Comparison of ENCODE assay signal across 22 cellular contexts in genomic region chr3:57675530-57675929, GRCh38. TPM values are rescaled to one million over a fixed set of nuclear protein-coding genes. Genes with fewer than 3 reads are reported as not detected.
DNase-seq lines count a peak whose midpoint lies in the region; ATAC-seq, FAIRE-seq and TF ChIP-seq lines count a peak whose summit lies in the region.
"Had no signal": no experiment of that assay in that cellular context is flagged by ENCODE, and none has a peak within 500 bp of the region (broad histone marks: within the 10 kb centered on the region; RNA-seq: fewer than 3 reads in every experiment).

No MANE protein-coding gene starts in this region.

- ATAC-seq in HepG2 (peak; percentile 31; the same call in 1 of the 3 replicates), right lobe of liver (no peak), GM19328 (IDR thresholded peaks at IDR 0.05; ENCODE audit: unreplicated experiment) (no peak)
- ATAC-seq: heart right ventricle, left cardiac atrium had no signal

- no peak for TF ChIP-seq RAD21 in HepG2 (CRISPR knock-in tag; IDR thresholded peaks at IDR 0.05)

- H3K79me2 ChIP-seq in HepG2 (ENCODE audit: insufficient read depth, low read length), result peaks cover 7% of the 10 kb centered on the region

- no peaks in the 10 kb centered on the region for H4K20me1 ChIP-seq in HepG2 (ENCODE audit: insufficient read depth, low read length)

- TF ChIP-seq EP300 in HepG2 (IDR thresholded peaks at IDR 0.05; ENCODE audit: low read depth in 2 of 2, low read length in 2 of 2), result no peak
- no peak for TF ChIP-seq EP300 in HepG2 (CRISPR knock-in tag; IDR thresholded peaks at IDR 0.05; ENCODE audit: borderline replicate concordance)

- H3K27ac ChIP-seq in HepG2 (ENCODE audit: extremely low read length, insufficient read depth, low read length), result no peak overlapping the region
- H3K27ac ChIP-seq in right lobe of liver, result no peak overlapping the region
- no peak overlapping the region for H3K27ac ChIP-seq in left ventricle myocardium inferior (replicated peaks)
- H3K27ac ChIP-seq: coronary artery, esophagus muscularis mucosa, parathyroid adenoma, stomach, vagina had no signal

- no peak overlapping the region for H3K9ac ChIP-seq in HepG2 (ENCODE audit: insufficient read depth, low read depth, low read length)
- H3K9ac ChIP-seq: parathyroid adenoma had no signal

- H3K4me3 ChIP-seq in HepG2 (replicated peaks in 1 of 3; ENCODE audit: insufficient read depth in 1 of 3, low read depth in 2 of 3, low read length in 3 of 3) (no peak overlapping the region), right lobe of liver (no peak overlapping the region), NB4 (ENCODE audit: low read depth, low read length) (no peak overlapping the region), left ventricle myocardium inferior (no peak overlapping the region)
- H3K4me3 ChIP-seq: coronary artery, esophagus muscularis mucosa, heart right ventricle, stomach, vagina had no signal

- H3K27me3 Mint-ChIP-seq in immature natural killer cell (ENCODE audit: low read depth in 3 of 3) (peaks cover 7 to 8% (median 8%) of the 10 kb centered on the region in 3 donors), type B pancreatic cell (no peaks in the 10 kb centered on the region)

- H3K4me1 Mint-ChIP-seq in immature natural killer cell (peaks cover 70 to 92% of the 10 kb centered on the region in 2 donors), type B pancreatic cell (ENCODE audit: unreplicated experiment) (peaks cover 4% of the 10 kb centered on the region)

- no peak for FAIRE-seq in HepG2 (lab: Jason Lieb, UNC)

- in situ Hi-C loops in HepG2 (cut with HindIII; ENCODE audit: extremely low pct_ligation_motif_present, low pct_unique_long_range_greater_than_20kb), result no loop called here

- CTCF ChIA-PET in HepG2 (lab: Yijun Ruan, JAX; ENCODE audit: low intra/inter-chr PET ratio, low total read pairs), result no interaction called here

- peak overlapping the region; percentile 74 to 94 (median 88) for H3K27ac Mint-ChIP-seq in immature natural killer cell
- H3K27ac Mint-ChIP-seq in type B pancreatic cell, result peak overlapping the region; percentile 58
- H3K27ac Mint-ChIP-seq: HFFc6 had no signal

- no peaks in the 10 kb centered on the region for H3K9me3 ChIP-seq in HepG2 (ENCODE audit: low read length)
- H3K9me3 ChIP-seq in right lobe of liver, result no peaks in the 10 kb centered on the region
- H3K9me3 ChIP-seq in left ventricle myocardium inferior (replicated peaks), result no peaks in the 10 kb centered on the region
- H3K9me3 ChIP-seq: esophagus muscularis mucosa, heart right ventricle, stomach, vagina had no signal

- H2AFZ ChIP-seq in HepG2 (ENCODE audit: low read length), result no peak overlapping the region
- H2AFZ ChIP-seq: parathyroid adenoma had no signal

- peaks cover 9 to 21% (median 16%) of the 10 kb centered on the region in 3 donors for H3K36me3 Mint-ChIP-seq in immature natural killer cell
- peaks cover 19% of the 10 kb centered on the region for H3K36me3 Mint-ChIP-seq in type B pancreatic cell

- H3K4me1 ChIP-seq in HepG2 (ENCODE audit: insufficient read depth, low read length) (peaks cover 7% of the 10 kb centered on the region; the same call in 1 of the 2 replicates), right lobe of liver (peaks cover 0 to 14% (median 2%) of the 10 kb centered on the region in 4 donors), left ventricle myocardium inferior (peaks cover 68% of the 10 kb centered on the region)
- H3K4me1 ChIP-seq: parathyroid adenoma had no signal

- DNase-seq in HepG2 (ENCODE audit: low spot score) (no peak), right lobe of liver (no peak), NB4 (ENCODE audit: low read depth) (peak; percentile 41), immature natural killer cell (peak; percentile 35 to 51 (median 43)), type B pancreatic cell (ENCODE audit: extremely low spot score, unreplicated experiment) (no peak), NCI-H2196 (lab: John Stamatoyannopoulos, UW; ENCODE audit: unreplicated experiment) (no peak), left ventricle myocardium inferior (no peak)
- DNase-seq: activated effector memory CD4-positive, alpha-beta T cell treated with anti-CD3 and anti-CD28 coated beads, Interleukin-2, amount 50 U/mL, for 16 hours; AML-193; DMS79; heart right ventricle; HFFc6; left cardiac atrium; NCI-H748 treated with DMSO at 0.1 percent for 48 hours; SIG-M5; stomach; T1000 had no signal

- H3K4me3 Mint-ChIP-seq in immature natural killer cell, result peak overlapping the region; percentile 57 to 75 (median 70)
- no peak overlapping the region for H3K4me3 Mint-ChIP-seq in type B pancreatic cell
- H3K4me3 Mint-ChIP-seq: HFFc6 had no signal

- POLR2A ChIA-PET in HepG2 (lab: Yijun Ruan, JAX), result no interaction called here

- no peak for TF ChIP-seq POLR2A in HepG2 (IDR thresholded peaks at IDR 0.05; ENCODE audit: insufficient read depth in 1 of 2, low read depth in 2 of 2, low read length in 2 of 2)
- TF ChIP-seq POLR2A in right lobe of liver (IDR thresholded peaks at IDR 0.05), result no peak
- TF ChIP-seq POLR2A in NB4 (IDR thresholded peaks at IDR 0.05; ENCODE audit: extremely low read depth, insufficient read length), result no peak

- no peak for TF ChIP-seq CTCF in HepG2 (CRISPR knock-in tag; IDR thresholded peaks at IDR 0.05)
- no peak for TF ChIP-seq CTCF in right lobe of liver (IDR thresholded peaks at IDR 0.05)
- TF ChIP-seq CTCF in NB4 (IDR thresholded peaks at IDR 0.05; ENCODE audit: low read depth, low read length), result no peak
- TF ChIP-seq CTCF in type B pancreatic cell (conservative IDR thresholded peaks at IDR 0.05), result no peak
- TF ChIP-seq CTCF in left ventricle myocardium inferior (IDR thresholded peaks at IDR 0.05; ENCODE audit: borderline replicate concordance), result no peak

- H3K4me2 ChIP-seq in HepG2 (ENCODE audit: low read depth, low read length), result no peak overlapping the region

- intact Hi-C loops in HepG2 (cut with micrococcal nuclease; ENCODE audit: unreplicated experiment), result no loop called here
- intact Hi-C loops in right lobe of liver (cut with DNase I), result no loop called here
- intact Hi-C loops in left ventricle myocardium inferior (cut with micrococcal nuclease), result no loop called here

- H3K36me3 ChIP-seq in HepG2 (replicated peaks in 1 of 2; ENCODE audit: control insufficient read depth in 1 of 2, insufficient read depth in 2 of 2, low read length in 2 of 2), result peaks cover 2 to 5% of the 10 kb centered on the region in 2 experiments; a peak in 4 of 5 replicates
- H3K36me3 ChIP-seq in right lobe of liver, result no peaks in the 10 kb centered on the region
- H3K36me3 ChIP-seq in left ventricle myocardium inferior, result peaks cover 23% of the 10 kb centered on the region

- H3K27me3 ChIP-seq in HepG2 (ENCODE audit: control insufficient read depth in 1 of 2, insufficient read depth in 2 of 2, low read length in 2 of 2), result no peaks in the 10 kb centered on the region
- no peaks in the 10 kb centered on the region for H3K27me3 ChIP-seq in right lobe of liver
- no peaks in the 10 kb centered on the region for H3K27me3 ChIP-seq in left ventricle myocardium inferior (ENCODE audit: low read depth)
- H3K27me3 ChIP-seq: esophagus muscularis mucosa, heart right ventricle, stomach, vagina had no signal

- no TSS peak for BruUV-seq in HepG2 (replicated peaks; lab: Mats Ljungman, UMichigan)

- H3K9me3 Mint-ChIP-seq in immature natural killer cell (no peaks in the 10 kb centered on the region), type B pancreatic cell (no peaks in the 10 kb centered on the region)
- H3K9me3 Mint-ChIP-seq: HFFc6 had no signal

TF ChIP-seq in HepG2, 621 proteins besides CTCF, POLR2A, EP300 and RAD21:
- TF ChIP-seq REL (CRISPR knock-in tag; conservative IDR thresholded peaks at IDR 0.05) (no peak), GTF2F1 (IDR thresholded peaks at IDR 0.05; ENCODE audit: low read length) (no peak), SMC3 (IDR thresholded peaks at IDR 0.05; ENCODE audit: low read length) (no peak), ZNF552 (CRISPR knock-in tag; IDR thresholded peaks at IDR 0.05; ENCODE audit: borderline replicate concordance) (no peak)

RNA-seq across cellular contexts. Expression of gene DENND6A, which starts 17.3 kb away (rescaled TPM):
- total RNA-seq in HepG2 (2016; rRNA removed; fragmentation: Illumina TruSeq; extraction: Trizol) (9.4 and 12.8 TPM in 2 replicates), right lobe of liver (10 to 100 TPM in 2 of 6 experiments, 1 to 10 TPM in 4; 5.5 to 11.0 (median 9.2) TPM), type B pancreatic cell (ENCODE audit: low replicate concordance) (29.6 and 31.2 TPM in 2 replicates), left ventricle myocardium inferior (14.7 TPM)
- 8.3 and 10.2 TPM in 2 replicates for total RNA-seq in HepG2 (2016; cell fraction: cytosol; rRNA removed; fragmentation: Illumina TruSeq; extraction: Trizol; ENCODE audit: low read depth)
- 9.9 and 12.4 TPM in 2 replicates for total RNA-seq in HepG2 (2016; cell fraction: insoluble cytoplasmic fraction; rRNA removed; fragmentation: Illumina TruSeq; extraction: Trizol)
- total RNA-seq in HepG2 (2016; cell fraction: membrane; rRNA removed; fragmentation: Illumina TruSeq; extraction: Trizol), result 4.6 and 5.3 TPM in 2 replicates
- total RNA-seq in HepG2 (2016; cell fraction: nucleus; rRNA removed; fragmentation: Illumina TruSeq; extraction: Trizol), result 10.8 and 12.4 TPM in 2 replicates
- polyA plus RNA-seq in HepG2 (2011; rRNA removed) (9.7 and 11.1 TPM in 2 replicates), immature natural killer cell (10 to 100 TPM in 2 of 3 donors, 1 to 10 TPM in 1; 8.8 to 37.1 (median 27.5) TPM)
- 4.4 and 9.0 TPM in 2 replicates for polyA plus RNA-seq in HepG2 (2011; cell fraction: cytosol; rRNA removed)
- 5.5 and 8.4 TPM in 2 replicates for polyA plus RNA-seq in HepG2 (2011; cell fraction: nucleus; rRNA removed)
- polyA plus RNA-seq in HepG2 (2012), result 8.3 and 9.7 TPM in 2 replicates
- 0.28 and 0.61 TPM in 2 replicates for polyA plus RNA-seq in HepG2 (2016; cell fraction: cytosol; fragmentation: Illumina TruSeq; extraction: Trizol; ENCODE audit: low read depth)
- 7.7 and 8.2 TPM in 2 replicates for polyA plus RNA-seq in HepG2 (2016; cell fraction: insoluble cytoplasmic fraction; fragmentation: Illumina TruSeq; extraction: Trizol; ENCODE audit: low read depth)
- polyA plus RNA-seq in HepG2 (2016; cell fraction: membrane; fragmentation: Illumina TruSeq; extraction: Trizol; ENCODE audit: low read depth), result 1.7 and 1.9 TPM in 2 replicates
- 14.9 and 16.0 TPM in 2 replicates for polyA plus RNA-seq in HepG2 (2016; cell fraction: nucleus; fragmentation: Illumina TruSeq; extraction: Trizol; ENCODE audit: insufficient read depth, low read depth)
- 5.4 and 22.0 TPM in 2 replicates for polyA minus RNA-seq in HepG2 (2011; rRNA and poly(A)+ RNA removed; ENCODE audit: low replicate concordance)
- polyA minus RNA-seq in HepG2 (2011; cell fraction: cytosol; rRNA and poly(A)+ RNA removed), result 8.2 and 11.8 TPM in 2 replicates
- polyA minus RNA-seq in HepG2 (2011; cell fraction: nucleus; rRNA and poly(A)+ RNA removed), result 14.3 and 18.4 TPM in 2 replicates

Comparison
In these comparisons a context has a peak if more than half of its experiments do, and no peak if none do; other contexts are left out.
1. DNase-seq: peak in NB4 (single experiment) and immature natural killer cell (3 of 3); none in HepG2 (single experiment), right lobe of liver (0 of 3), type B pancreatic cell (single experiment), NCI-H2196 (single experiment) and left ventricle myocardium inferior (single experiment).